17 cellular contexts compared by ENCODE assay signal in genomic region chr6:154602708-154603107, GRCh38.
DNase-seq lines count a peak whose midpoint lies in the region; ATAC-seq lines count a peak whose summit lies in the region.
"Had no signal": no experiment of that assay in that cellular context is flagged by ENCODE, and none has a peak within 500 bp of the region (broad histone marks: within the 10 kb centered on the region; RNA-seq: fewer than 3 reads in every experiment).

No MANE protein-coding gene starts in this region.

- H3K36me3 Mint-ChIP-seq in immature natural killer cell, result no peaks in the 10 kb centered on the region

- H3K4me1 Mint-ChIP-seq in immature natural killer cell, result peaks cover 6 to 7% of the 10 kb centered on the region in 2 donors

- no peak overlapping the region for H3K27ac Mint-ChIP-seq in immature natural killer cell
- H3K27ac Mint-ChIP-seq: H9 had no signal

- ATAC-seq in HG03432 (IDR thresholded peaks at IDR 0.05; ENCODE audit: unreplicated experiment) (no peak), GM19328 (IDR thresholded peaks at IDR 0.05; ENCODE audit: unreplicated experiment) (no peak)

- no peaks in the 10 kb centered on the region for H3K9me3 Mint-ChIP-seq in immature natural killer cell
- H3K9me3 Mint-ChIP-seq: H9 had no signal

- H3K4me3 Mint-ChIP-seq in immature natural killer cell, result no peak overlapping the region
- H3K4me3 Mint-ChIP-seq: H9 had no signal

- peaks cover 2 to 3% (median 2%) of the 10 kb centered on the region in 3 donors for H3K27me3 Mint-ChIP-seq in immature natural killer cell (ENCODE audit: low read depth in 3 of 3)

- DNase-seq in A172 (ENCODE audit: low spot score), result peak; percentile 36
- DNase-seq in HT1080 (ENCODE audit: low read depth), result peak; percentile 21
- peak; percentile 60 for DNase-seq in amniotic epithelial cell (ENCODE audit: low read depth)
- peak; percentile 17 for DNase-seq in kidney tubule cell (ENCODE audit: low spot score)
- DNase-seq in 8988T, result no peak
- DNase-seq in immature natural killer cell, result no peak
- DNase-seq: AML-193, Calu3, DND-41, H9, NCI-H1436 treated with DMSO at 0.1 percent for 48 hours, NCI-H2081 treated with DMSO at 0.1 percent for 48 hours, NCI-H345, NCI-H69, PC-9 had no signal

Comparison
In these comparisons a context has a peak if more than half of its experiments do, and no peak if none do; other contexts are left out.
1. DNase-seq: peak in A172 (single experiment), HT1080 (single experiment), amniotic epithelial cell (single experiment) and kidney tubule cell (single experiment); none in 8988T (single experiment) and immature natural killer cell (0 of 3).